In the genomic region with DNA sequence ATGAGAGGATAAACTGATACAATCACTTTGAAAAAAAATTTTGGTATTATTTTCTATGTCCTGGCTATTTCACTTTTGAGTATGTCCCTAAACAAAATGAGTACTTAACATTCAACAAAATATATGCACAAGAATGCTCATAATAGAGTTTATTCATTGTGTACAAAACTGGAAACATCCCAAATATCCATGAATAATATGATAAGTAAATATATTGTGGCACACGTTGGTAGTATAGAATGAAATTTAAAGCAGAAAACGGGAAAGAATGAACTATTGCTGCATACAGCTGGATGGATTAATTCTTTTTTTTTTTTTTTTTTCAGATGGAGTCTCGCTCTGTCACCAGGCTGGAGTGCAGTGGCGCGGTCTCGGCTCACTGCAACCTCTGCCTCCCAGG, we compare ENCODE assay signal across 2 cellular contexts.
TF ChIP-seq lines count a peak whose summit lies in the region.

No MANE protein-coding gene starts in this region.

TF ChIP-seq in SK-N-SH, 30 proteins besides CTCF, POLR2A, EP300 and RAD21:
- TF ChIP-seq SIN3A (IDR thresholded peaks at IDR 0.05; ENCODE audit: borderline replicate concordance, low read depth, low read length) (no peak), EZH2phosphoT487 (IDR thresholded peaks at IDR 0.05; ENCODE audit: borderline replicate concordance, low read depth) (no peak), RCOR1 (IDR thresholded peaks at IDR 0.05; ENCODE audit: low read length) (no peak), JUND (IDR thresholded peaks at IDR 0.05) (no peak)

TF ChIP-seq in SK-N-SH treated with all-trans-retinoic acid at 6 μM for 48 hours, 23 proteins besides CTCF, POLR2A, EP300 and RAD21:
- TF ChIP-seq, protein P1, sequence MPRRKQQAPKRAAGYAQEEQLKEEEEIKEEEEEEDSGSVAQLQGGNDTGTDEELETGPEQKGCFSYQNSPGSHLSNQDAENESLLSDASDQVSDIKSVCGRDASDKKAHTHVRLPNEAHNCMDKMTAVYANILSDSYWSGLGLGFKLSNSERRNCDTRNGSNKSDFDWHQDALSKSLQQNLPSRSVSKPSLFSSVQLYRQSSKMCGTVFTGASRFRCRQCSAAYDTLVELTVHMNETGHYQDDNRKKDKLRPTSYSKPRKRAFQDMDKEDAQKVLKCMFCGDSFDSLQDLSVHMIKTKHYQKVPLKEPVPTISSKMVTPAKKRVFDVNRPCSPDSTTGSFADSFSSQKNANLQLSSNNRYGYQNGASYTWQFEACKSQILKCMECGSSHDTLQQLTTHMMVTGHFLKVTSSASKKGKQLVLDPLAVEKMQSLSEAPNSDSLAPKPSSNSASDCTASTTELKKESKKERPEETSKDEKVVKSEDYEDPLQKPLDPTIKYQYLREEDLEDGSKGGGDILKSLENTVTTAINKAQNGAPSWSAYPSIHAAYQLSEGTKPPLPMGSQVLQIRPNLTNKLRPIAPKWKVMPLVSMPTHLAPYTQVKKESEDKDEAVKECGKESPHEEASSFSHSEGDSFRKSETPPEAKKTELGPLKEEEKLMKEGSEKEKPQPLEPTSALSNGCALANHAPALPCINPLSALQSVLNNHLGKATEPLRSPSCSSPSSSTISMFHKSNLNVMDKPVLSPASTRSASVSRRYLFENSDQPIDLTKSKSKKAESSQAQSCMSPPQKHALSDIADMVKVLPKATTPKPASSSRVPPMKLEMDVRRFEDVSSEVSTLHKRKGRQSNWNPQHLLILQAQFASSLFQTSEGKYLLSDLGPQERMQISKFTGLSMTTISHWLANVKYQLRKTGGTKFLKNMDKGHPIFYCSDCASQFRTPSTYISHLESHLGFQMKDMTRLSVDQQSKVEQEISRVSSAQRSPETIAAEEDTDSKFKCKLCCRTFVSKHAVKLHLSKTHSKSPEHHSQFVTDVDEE (CRISPR knock-in tag; IDR thresholded peaks at IDR 0.05): no peak
- TF ChIP-seq ZFP30 (CRISPR knock-in tag; IDR thresholded peaks at IDR 0.05) (no peak), PPARA (CRISPR knock-in tag; IDR thresholded peaks at IDR 0.05; ENCODE audit: borderline replicate concordance) (no peak), SNAI2 (CRISPR knock-in tag; IDR thresholded peaks at IDR 0.05) (no peak), BACH2 (CRISPR knock-in tag; IDR thresholded peaks at IDR 0.05; ENCODE audit: borderline replicate concordance) (no peak), ZNF565 (CRISPR knock-in tag; conservative IDR thresholded peaks at IDR 0.05; ENCODE audit: low read depth) (no peak), ZNF8 (CRISPR knock-in tag; IDR thresholded peaks at IDR 0.05) (no peak), GLIS3 (CRISPR knock-in tag; IDR thresholded peaks at IDR 0.05) (no peak), ZC3H10 (CRISPR knock-in tag; IDR thresholded peaks at IDR 0.05) (no peak), OSR1 (CRISPR knock-in tag; IDR thresholded peaks at IDR 0.05) (no peak), RARB (CRISPR knock-in tag; IDR thresholded peaks at IDR 0.05) (no peak), TCF4 (CRISPR knock-in tag; IDR thresholded peaks at IDR 0.05; ENCODE audit: borderline replicate concordance) (no peak), ARNTL (CRISPR knock-in tag; IDR thresholded peaks at IDR 0.05; ENCODE audit: borderline replicate concordance, low read depth) (no peak)
- TF ChIP-seq, protein P2, sequence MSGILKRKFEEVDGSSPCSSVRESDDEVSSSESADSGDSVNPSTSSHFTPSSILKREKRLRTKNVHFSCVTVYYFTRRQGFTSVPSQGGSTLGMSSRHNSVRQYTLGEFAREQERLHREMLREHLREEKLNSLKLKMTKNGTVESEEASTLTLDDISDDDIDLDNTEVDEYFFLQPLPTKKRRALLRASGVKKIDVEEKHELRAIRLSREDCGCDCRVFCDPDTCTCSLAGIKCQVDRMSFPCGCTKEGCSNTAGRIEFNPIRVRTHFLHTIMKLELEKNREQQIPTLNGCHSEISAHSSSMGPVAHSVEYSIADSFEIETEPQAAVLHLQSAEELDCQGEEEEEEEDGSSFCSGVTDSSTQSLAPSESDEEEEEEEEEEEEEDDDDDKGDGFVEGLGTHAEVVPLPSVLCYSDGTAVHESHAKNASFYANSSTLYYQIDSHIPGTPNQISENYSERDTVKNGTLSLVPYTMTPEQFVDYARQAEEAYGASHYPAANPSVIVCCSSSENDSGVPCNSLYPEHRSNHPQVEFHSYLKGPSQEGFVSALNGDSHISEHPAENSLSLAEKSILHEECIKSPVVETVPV (CRISPR knock-in tag; IDR thresholded peaks at IDR 0.05): no peak
- TF ChIP-seq, protein P3, sequence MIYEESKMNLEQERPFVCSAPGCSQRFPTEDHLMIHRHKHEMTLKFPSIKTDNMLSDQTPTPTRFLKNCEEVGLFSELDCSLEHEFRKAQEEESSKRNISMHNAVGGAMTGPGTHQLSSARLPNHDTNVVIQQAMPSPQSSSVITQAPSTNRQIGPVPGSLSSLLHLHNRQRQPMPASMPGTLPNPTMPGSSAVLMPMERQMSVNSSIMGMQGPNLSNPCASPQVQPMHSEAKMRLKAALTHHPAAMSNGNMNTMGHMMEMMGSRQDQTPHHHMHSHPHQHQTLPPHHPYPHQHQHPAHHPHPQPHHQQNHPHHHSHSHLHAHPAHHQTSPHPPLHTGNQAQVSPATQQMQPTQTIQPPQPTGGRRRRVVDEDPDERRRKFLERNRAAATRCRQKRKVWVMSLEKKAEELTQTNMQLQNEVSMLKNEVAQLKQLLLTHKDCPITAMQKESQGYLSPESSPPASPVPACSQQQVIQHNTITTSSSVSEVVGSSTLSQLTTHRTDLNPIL (CRISPR knock-in tag; IDR thresholded peaks at IDR 0.05; ENCODE audit: low read depth): no peak
- TF ChIP-seq, protein P4, sequence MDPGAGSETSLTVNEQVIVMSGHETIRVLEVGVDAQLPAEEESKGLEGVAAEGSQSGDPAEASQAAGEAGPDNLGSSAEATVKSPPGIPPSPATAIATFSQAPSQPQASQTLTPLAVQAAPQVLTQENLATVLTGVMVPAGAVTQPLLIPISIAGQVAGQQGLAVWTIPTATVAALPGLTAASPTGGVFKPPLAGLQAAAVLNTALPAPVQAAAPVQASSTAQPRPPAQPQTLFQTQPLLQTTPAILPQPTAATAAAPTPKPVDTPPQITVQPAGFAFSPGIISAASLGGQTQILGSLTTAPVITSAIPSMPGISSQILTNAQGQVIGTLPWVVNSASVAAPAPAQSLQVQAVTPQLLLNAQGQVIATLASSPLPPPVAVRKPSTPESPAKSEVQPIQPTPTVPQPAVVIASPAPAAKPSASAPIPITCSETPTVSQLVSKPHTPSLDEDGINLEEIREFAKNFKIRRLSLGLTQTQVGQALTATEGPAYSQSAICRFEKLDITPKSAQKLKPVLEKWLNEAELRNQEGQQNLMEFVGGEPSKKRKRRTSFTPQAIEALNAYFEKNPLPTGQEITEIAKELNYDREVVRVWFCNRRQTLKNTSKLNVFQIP (CRISPR knock-in tag; IDR thresholded peaks at IDR 0.05; ENCODE audit: borderline replicate concordance, low read depth): no peak
